12 cellular contexts compared by ENCODE assay signal in the genomic region with DNA sequence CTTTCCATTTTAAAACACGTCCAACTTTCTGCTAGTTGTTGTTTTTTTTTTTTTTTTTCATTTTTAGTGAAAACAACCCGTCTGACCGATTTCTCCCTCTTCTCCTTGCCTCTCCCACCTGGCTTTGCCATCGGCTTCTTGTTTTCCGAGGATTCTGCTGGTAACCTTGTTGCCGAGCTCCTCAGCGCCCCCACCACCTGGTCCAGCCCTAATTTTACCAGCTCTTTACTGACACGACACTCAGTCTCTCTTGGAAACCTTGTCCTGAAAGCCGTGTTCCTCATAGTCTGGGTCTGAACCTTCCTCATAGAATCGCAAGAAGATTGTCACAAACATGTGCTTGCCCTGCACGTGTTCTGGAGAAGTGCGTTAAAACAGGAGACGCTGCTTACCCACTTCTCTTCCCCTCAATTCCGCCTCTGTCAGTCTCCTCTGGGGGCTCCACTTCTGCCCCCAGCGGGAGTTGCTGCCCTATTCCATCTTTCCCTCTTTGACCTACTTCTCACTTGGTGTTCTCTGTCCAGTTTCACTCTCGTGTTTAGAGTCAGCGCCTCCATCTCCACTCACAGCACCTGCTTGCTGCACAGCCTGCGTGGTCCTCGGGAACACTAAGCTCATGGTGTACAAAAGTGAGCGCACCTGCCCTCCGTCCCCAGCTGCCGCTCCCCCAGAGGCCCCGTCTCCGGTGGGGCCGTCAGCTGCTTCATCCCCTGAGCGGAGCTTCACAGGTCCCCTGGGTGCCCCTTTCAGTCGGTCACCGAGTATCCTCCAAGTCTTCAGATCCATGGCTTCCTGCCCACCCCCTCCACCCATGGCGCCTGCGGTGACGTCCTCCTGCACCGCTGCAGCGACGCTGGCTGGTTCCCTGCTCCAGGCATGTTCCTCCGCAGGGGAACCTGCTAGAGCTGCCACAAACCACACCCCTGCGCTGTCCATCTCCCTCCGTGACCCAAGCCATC. TPM values are rescaled to one million over a fixed set of nuclear protein-coding genes. Genes with fewer than 3 reads are reported as not detected.
A peak's percentile ranks its signal among the peaks of the same experiment; 100 is the strongest.
DNase-seq lines count a peak whose midpoint lies in the region; ATAC-seq, FAIRE-seq and TF ChIP-seq lines count a peak whose summit lies in the region.
"Had no signal": no experiment of that assay in that cellular context is flagged by ENCODE, and none has a peak within 500 bp of the region (broad histone marks: within the 10 kb centered on the region; RNA-seq: fewer than 3 reads in every experiment).

No MANE protein-coding gene starts in this region.

- peak overlapping the region in 3 of 10 donors; percentile 1 to 20 (median 18) for H3K4me3 ChIP-seq in heart right ventricle
- no peak overlapping the region for H3K4me3 ChIP-seq in right atrium auricular region
- no peak overlapping the region for H3K4me3 ChIP-seq in HepG2 (replicated peaks in 1 of 3; ENCODE audit: insufficient read depth in 1 of 3, low read depth in 2 of 3, low read length in 3 of 3)
- peak overlapping the region; percentile 5 to 26 for H3K4me3 ChIP-seq in testis
- no peak overlapping the region for H3K4me3 ChIP-seq in lower leg skin (ENCODE audit: low read depth, poor library complexity, severe bottlenecking)

- FAIRE-seq in HepG2 (lab: Jason Lieb, UNC), result no peak

- CTCF ChIA-PET in activated CD8-positive, alpha-beta T cell treated with anti-CD3 and anti-CD28 coated beads, Interleukin-2, amount 10 ng/mL, durations not matched to agents 7 days and 5 days (lab: Charles Lee), result interaction anchor here (1.6 kb wide), 1 partner anchor 13 kb away, joined by 4 read pairs; no protein-coding TSS in a partner anchor
- CTCF ChIA-PET in HepG2 (lab: Yijun Ruan, JAX; ENCODE audit: low intra/inter-chr PET ratio, low total read pairs), result no interaction called here

- TF ChIP-seq EP300 in HepG2 (IDR thresholded peaks at IDR 0.05; ENCODE audit: low read depth in 2 of 2, low read length in 2 of 2) (no peak), HepG2 (CRISPR knock-in tag; IDR thresholded peaks at IDR 0.05; ENCODE audit: borderline replicate concordance) (no peak)

- no peaks in the 10 kb centered on the region for H3K4me1 ChIP-seq in heart right ventricle
- H3K4me1 ChIP-seq in right atrium auricular region, result no peaks in the 10 kb centered on the region
- H3K4me1 ChIP-seq in HepG2 (ENCODE audit: insufficient read depth, low read length), result no peaks in the 10 kb centered on the region
- H3K4me1 ChIP-seq in testis, result no peaks in the 10 kb centered on the region
- H3K4me1 ChIP-seq: foreskin keratinocyte had no signal

- no TSS peak for BruUV-seq in HepG2 (replicated peaks; lab: Mats Ljungman, UMichigan)

- peaks cover 6% of the 10 kb centered on the region for H3K4me1 Mint-ChIP-seq in activated CD8-positive, alpha-beta T cell treated with anti-CD3 and anti-CD28 coated beads, Interleukin-2, amount 10 ng/mL, durations not matched to agents 7 days and 5 days (ENCODE audit: low read depth)

- TF ChIP-seq CTCF in heart right ventricle (IDR thresholded peaks at IDR 0.05) (no peak), right atrium auricular region (IDR thresholded peaks at IDR 0.05) (no peak), HepG2 (CRISPR knock-in tag; IDR thresholded peaks at IDR 0.05) (no peak), testis (IDR thresholded peaks at IDR 0.05) (no peak), lower leg skin (IDR thresholded peaks at IDR 0.05) (no peak)

- H3K9me3 Mint-ChIP-seq in activated CD8-positive, alpha-beta T cell treated with anti-CD3 and anti-CD28 coated beads, Interleukin-2, amount 10 ng/mL, durations not matched to agents 7 days and 5 days (ENCODE audit: insufficient read depth), result no peaks in the 10 kb centered on the region

- H3K9me3 ChIP-seq in heart right ventricle (peaks cover 0 to 18% (median 0%) of the 10 kb centered on the region in 11 donors), right atrium auricular region (no peaks in the 10 kb centered on the region), HepG2 (ENCODE audit: low read length) (no peaks in the 10 kb centered on the region), testis (no peaks in the 10 kb centered on the region)

- H3K4me3 Mint-ChIP-seq in activated CD8-positive, alpha-beta T cell treated with anti-CD3 and anti-CD28 coated beads, Interleukin-2, amount 10 ng/mL, durations not matched to agents 7 days and 5 days, result peak overlapping the region; percentile 30

- ATAC-seq in heart right ventricle (peak in 7 of 8 donors; percentile 13 to 55 (median 17)), HepG2 (peak; percentile 52)
- ATAC-seq in activated CD8-positive, alpha-beta T cell treated with anti-CD3 and anti-CD28 coated beads, Interleukin-2, amount 10 ng/mL, durations not matched to agents 7 days and 5 days, result peak; percentile 19
- ATAC-seq: foreskin keratinocyte had no signal

- POLR2A ChIA-PET in activated CD8-positive, alpha-beta T cell treated with anti-CD3 and anti-CD28 coated beads, Interleukin-2, amount 10 ng/mL, durations not matched to agents 7 days and 5 days (lab: Charles Lee), result no interaction called here
- POLR2A ChIA-PET in HepG2 (lab: Yijun Ruan, JAX), result no interaction called here

- no peak overlapping the region for H3K4me2 ChIP-seq in HepG2 (ENCODE audit: low read depth, low read length)

- H3K27me3 Mint-ChIP-seq in activated CD8-positive, alpha-beta T cell treated with anti-CD3 and anti-CD28 coated beads, Interleukin-2, amount 10 ng/mL, durations not matched to agents 7 days and 5 days (ENCODE audit: low read depth), result no peaks in the 10 kb centered on the region

- 81 to 88% methylated on average over 37 of the region's 37 CpGs for WGBS in heart right ventricle, 2 donors
- WGBS in HepG2 (ENCODE audit: low lambda C conversion rate), result 93% methylated on average over 37 of the region's 37 CpGs
- 45 to 60% methylated on average over 33 to 37 of the region's 37 CpGs for WGBS in testis, 2 donors
- 80 to 88% methylated on average over 37 of the region's 37 CpGs for WGBS in lower leg skin, 2 donors

- H3K36me3 Mint-ChIP-seq in activated CD8-positive, alpha-beta T cell treated with anti-CD3 and anti-CD28 coated beads, Interleukin-2, amount 10 ng/mL, durations not matched to agents 7 days and 5 days (ENCODE audit: low read depth), result peaks cover 38% of the 10 kb centered on the region

- TF ChIP-seq POLR2A in HepG2 (IDR thresholded peaks at IDR 0.05; ENCODE audit: insufficient read depth in 1 of 2, low read depth in 2 of 2, low read length in 2 of 2) (no peak), testis (IDR thresholded peaks at IDR 0.05) (no peak), lower leg skin (IDR thresholded peaks at IDR 0.05) (no peak)

- H3K36me3 ChIP-seq in heart right ventricle, result peaks cover 0 to 43% (median 9%) of the 10 kb centered on the region in 9 donors
- H3K36me3 ChIP-seq in right atrium auricular region, result peaks cover 22% of the 10 kb centered on the region
- peaks cover 1 to 12% of the 10 kb centered on the region in 2 experiments; a peak in 2 of 5 replicates for H3K36me3 ChIP-seq in HepG2 (replicated peaks in 1 of 2; ENCODE audit: control insufficient read depth in 1 of 2, insufficient read depth in 2 of 2, low read length in 2 of 2)
- H3K36me3 ChIP-seq in testis (ENCODE audit: low read depth, missing control alignments), result no peaks in the 10 kb centered on the region

- intact Hi-C loops in heart right ventricle (cut with DNase I), result no loop called here
- intact Hi-C loops in HepG2 (cut with micrococcal nuclease; ENCODE audit: unreplicated experiment), result no loop called here
- intact Hi-C loops in testis (cut with DNase I; ENCODE audit: low total_unique reads), result no loop called here
- intact Hi-C loops in lower leg skin (cut with DNase I; ENCODE audit: low total_unique reads), result no loop called here

- in situ Hi-C loops in HepG2 (cut with HindIII; ENCODE audit: extremely low pct_ligation_motif_present, low pct_unique_long_range_greater_than_20kb), result no loop called here

- no peak overlapping the region for H2AFZ ChIP-seq in HepG2 (ENCODE audit: low read length)

- DNase-seq in heart right ventricle, result no peak
- DNase-seq in right atrium auricular region (ENCODE audit: low spot score), result no peak
- no peak for DNase-seq in activated CD8-positive, alpha-beta T cell treated with anti-CD3 and anti-CD28 coated beads, Interleukin-2, amount 10 ng/mL, durations not matched to agents 7 days and 5 days
- DNase-seq in HepG2 (ENCODE audit: low spot score), result no peak
- no peak for DNase-seq in testis
- DNase-seq in NCI-H524 (lab: John Stamatoyannopoulos, UW), result no peak
- DNase-seq in activated effector memory CD4-positive, alpha-beta T cell treated with anti-CD3 and anti-CD28 coated beads, Interleukin-2, amount 50 U/mL, for 16 hours, result no peak
- no peak for DNase-seq in lower leg skin (ENCODE audit: low spot score in 2 of 2)
- DNase-seq: effector CD4-positive, alpha-beta T cell; foreskin keratinocyte; NCI-H2029; stimulated activated CD4-positive, alpha-beta T cell treated with anti-CD3 and anti-CD28 coated beads, Interleukin-4, amount 100 ng/mL, for 1 hour had no signal

- TF ChIP-seq RAD21 in HepG2 (CRISPR knock-in tag; IDR thresholded peaks at IDR 0.05), result no peak

- H3K79me2 ChIP-seq in HepG2 (ENCODE audit: insufficient read depth, low read length), result no peaks in the 10 kb centered on the region

- H3K27me3 ChIP-seq in heart right ventricle, result no peaks in the 10 kb centered on the region
- no peaks in the 10 kb centered on the region for H3K27me3 ChIP-seq in right atrium auricular region
- no peaks in the 10 kb centered on the region for H3K27me3 ChIP-seq in HepG2 (ENCODE audit: control insufficient read depth in 1 of 2, insufficient read depth in 2 of 2, low read length in 2 of 2)
- H3K27me3 ChIP-seq in testis, result no peaks in the 10 kb centered on the region
- H3K27me3 ChIP-seq: foreskin keratinocyte had no signal

- no peak overlapping the region for H3K9ac ChIP-seq in HepG2 (ENCODE audit: insufficient read depth, low read depth, low read length)

- H3K27ac Mint-ChIP-seq in activated CD8-positive, alpha-beta T cell treated with anti-CD3 and anti-CD28 coated beads, Interleukin-2, amount 10 ng/mL, durations not matched to agents 7 days and 5 days, result no peak overlapping the region

- no peaks in the 10 kb centered on the region for H4K20me1 ChIP-seq in HepG2 (ENCODE audit: insufficient read depth, low read length)

- H3K27ac ChIP-seq in heart right ventricle (no peak overlapping the region), right atrium auricular region (no peak overlapping the region), HepG2 (ENCODE audit: extremely low read length, insufficient read depth, low read length) (no peak overlapping the region), testis (no peak overlapping the region)
- H3K27ac ChIP-seq: foreskin keratinocyte had no signal

RNA-seq across cellular contexts. Expression of a gene that starts 40.1 kb away (rescaled TPM):
- total RNA-seq in heart right ventricle (10 to 100 TPM; 23.0 to 38.9 (median 27.9) TPM), right atrium auricular region (1 to 10 TPM; 7.8 to 9.9 TPM), HepG2 (2016; rRNA removed; fragmentation: Illumina TruSeq; extraction: Trizol) (9.6 and 14.5 TPM in 2 replicates), testis (10 to 100 TPM; 21.5 to 22.7 TPM), lower leg skin (1 to 10 TPM; 3.6 to 5.8 (median 4.4) TPM)
- polyA plus RNA-seq in heart right ventricle (10 to 100 TPM in 1 of 2 donors, 1 to 10 TPM in 1; 9.7 to 14.6 TPM), HepG2 (2011; rRNA removed) (10.7 and 12.7 TPM in 2 replicates), testis (ENCODE audit: insufficient read depth, low read depth, low replicate concordance) (15.4 TPM)
- total RNA-seq in activated CD8-positive, alpha-beta T cell treated with anti-CD3 and anti-CD28 coated beads, Interleukin-2, amount 10 ng/mL, durations not matched to agents 7 days and 5 days, result 1 to 10 TPM; 6.0 to 8.2 TPM
- 2.0 and 2.9 TPM in 2 replicates for total RNA-seq in HepG2 (2016; cell fraction: cytosol; rRNA removed; fragmentation: Illumina TruSeq; extraction: Trizol; ENCODE audit: low read depth)
- total RNA-seq in HepG2 (2016; cell fraction: insoluble cytoplasmic fraction; rRNA removed; fragmentation: Illumina TruSeq; extraction: Trizol), result 9.5 and 15.4 TPM in 2 replicates
- total RNA-seq in HepG2 (2016; cell fraction: membrane; rRNA removed; fragmentation: Illumina TruSeq; extraction: Trizol), result 3.3 and 3.6 TPM in 2 replicates
- total RNA-seq in HepG2 (2016; cell fraction: nucleus; rRNA removed; fragmentation: Illumina TruSeq; extraction: Trizol), result 6.5 and 8.3 TPM in 2 replicates
- polyA plus RNA-seq in HepG2 (2011; cell fraction: cytosol; rRNA removed), result 5.3 and 10.1 TPM in 2 replicates
- polyA plus RNA-seq in HepG2 (2011; cell fraction: nucleus; rRNA removed), result 10.8 and 13.7 TPM in 2 replicates
- polyA plus RNA-seq in HepG2 (2012), result 13.3 and 18.6 TPM in 2 replicates
- 2.8 and 3.7 TPM in 2 replicates for polyA plus RNA-seq in HepG2 (2016; cell fraction: cytosol; fragmentation: Illumina TruSeq; extraction: Trizol; ENCODE audit: low read depth)
- polyA plus RNA-seq in HepG2 (2016; cell fraction: insoluble cytoplasmic fraction; fragmentation: Illumina TruSeq; extraction: Trizol; ENCODE audit: low read depth), result 21.4 and 21.5 TPM in 2 replicates
- polyA plus RNA-seq in HepG2 (2016; cell fraction: membrane; fragmentation: Illumina TruSeq; extraction: Trizol; ENCODE audit: low read depth), result 4.2 and 5.1 TPM in 2 replicates
- 12.2 and 12.3 TPM in 2 replicates for polyA plus RNA-seq in HepG2 (2016; cell fraction: nucleus; fragmentation: Illumina TruSeq; extraction: Trizol; ENCODE audit: insufficient read depth, low read depth)
- polyA minus RNA-seq in HepG2 (2011; rRNA and poly(A)+ RNA removed; ENCODE audit: low replicate concordance), result 1.0 and 3.9 TPM in 2 replicates
- polyA minus RNA-seq in HepG2 (2011; cell fraction: cytosol; rRNA and poly(A)+ RNA removed), result 4.7 and 5.9 TPM in 2 replicates
- polyA minus RNA-seq in HepG2 (2011; cell fraction: nucleus; rRNA and poly(A)+ RNA removed), result 18.8 and 21.1 TPM in 2 replicates

Comparison
In these comparisons a context has a peak if more than half of its experiments do, and no peak if none do; other contexts are left out.
1. H3K4me3 ChIP-seq: peak in testis (2 of 2); none in right atrium auricular region (0 of 2), HepG2 (0 of 3) and lower leg skin (single experiment).
2. Peak in every context shown above with its lines, with median percentiles within 50 percentile points of each other: ATAC-seq.